In genomic region chr6:129828229-129828628, GRCh38 we compare ENCODE assay signal across 18 cellular contexts. TPM values are rescaled to one million over a fixed set of nuclear protein-coding genes. Genes with fewer than 3 reads are reported as not detected.
DNase-seq lines count a peak whose midpoint lies in the region; ATAC-seq and FAIRE-seq lines count a peak whose summit lies in the region.
"Had no signal": no experiment of that assay in that cellular context is flagged by ENCODE, and none has a peak within 500 bp of the region (broad histone marks: within the 10 kb centered on the region; RNA-seq: fewer than 3 reads in every experiment).

No MANE protein-coding gene starts in this region.

- no peak overlapping the region for H3K4me3 Mint-ChIP-seq in T-helper 17 cell
- H3K4me3 Mint-ChIP-seq: CD4-positive, alpha-beta T cell; H9 had no signal

- no peaks in the 10 kb centered on the region for H3K36me3 Mint-ChIP-seq in T-helper 17 cell (ENCODE audit: low read depth)

- no peaks in the 10 kb centered on the region for H3K9me3 ChIP-seq in T-helper 17 cell (ENCODE audit: control insufficient read depth, low read length, poor library complexity, severe bottlenecking)
- H3K9me3 ChIP-seq: BE2C, Caco-2 had no signal

- peak overlapping the region; percentile 32 for H3K27ac Mint-ChIP-seq in T-helper 17 cell
- H3K27ac Mint-ChIP-seq: CD4-positive, alpha-beta T cell; H9 had no signal

- peaks cover 5% of the 10 kb centered on the region for H3K4me1 Mint-ChIP-seq in T-helper 17 cell
- H3K4me1 Mint-ChIP-seq: H9 had no signal

- ATAC-seq in HG02885 (IDR thresholded peaks at IDR 0.05; ENCODE audit: poor library complexity, unreplicated experiment) (peak; percentile 68), T-helper 17 cell (no peak), HG03025 (IDR thresholded peaks at IDR 0.05; ENCODE audit: low FRiP score, unreplicated experiment) (no peak)

- peaks cover 10% of the 10 kb centered on the region for H3K27me3 Mint-ChIP-seq in T-helper 17 cell
- H3K27me3 Mint-ChIP-seq: CD4-positive, alpha-beta T cell had no signal

- DNase-seq in GM18507 (ENCODE audit: extremely low spot score, insufficient read length, low read depth) (no peak), T-helper 17 cell (no peak), SHP77 (lab: John Stamatoyannopoulos, UW) (no peak), NOMO-1 (lab: John Stamatoyannopoulos, UW; ENCODE audit: unreplicated experiment in 2 of 2) (no peak)
- DNase-seq: ACHN; BE2C; C1 segment of cervical spinal cord; Caco-2; CD4-positive, alpha-beta T cell; DMS153; DMS79; GDM1; H9 had no signal

- peak; percentile 47 for FAIRE-seq in GM18507 (lab: Jason Lieb, UNC)
- FAIRE-seq: GM19239, H1, HTR-8/SVneo had no signal

RNA-seq across cellular contexts. Expression of gene TMEM244, which starts 32.9 kb away (rescaled TPM):
- total RNA-seq in T-helper 17 cell = 1 to 10 TPM in 1 of 2 donors, not detected in 1; 1.2 TPM
- total RNA-seq: Caco-2; CD4-positive, alpha-beta T cell; H1; H9 had no signal
